In the genomic region with DNA sequence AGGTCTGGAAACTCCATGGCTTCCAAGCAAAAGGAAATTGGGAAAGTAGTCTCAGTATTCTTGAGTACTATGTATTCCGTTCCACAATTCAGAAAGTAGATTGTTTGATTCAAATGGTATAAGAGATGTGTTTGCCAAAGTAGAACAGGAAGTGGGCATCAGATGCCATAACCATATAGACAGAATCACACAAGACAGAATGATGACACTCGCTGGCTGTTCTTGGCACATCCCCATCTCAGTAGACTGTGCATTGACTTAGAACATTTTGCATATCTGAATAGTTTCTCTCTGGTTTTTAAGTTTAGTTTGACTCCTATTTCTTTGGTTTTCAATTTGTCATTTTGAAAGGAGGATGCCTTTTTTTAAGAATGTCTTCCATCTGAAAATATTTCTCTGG, we compare ENCODE assay signal across 10 cellular contexts.
DNase-seq lines count a peak whose midpoint lies in the region; ATAC-seq and TF ChIP-seq lines count a peak whose summit lies in the region.
"Had no signal": no experiment of that assay in that cellular context is flagged by ENCODE, and none has a peak within 500 bp of the region (broad histone marks: within the 10 kb centered on the region; RNA-seq: fewer than 3 reads in every experiment).

No MANE protein-coding gene starts in this region.

- no peaks in the 10 kb centered on the region for H3K9me3 ChIP-seq in H9 (ENCODE audit: control insufficient read depth, low read depth, low read length)
- H3K9me3 ChIP-seq in T-helper 17 cell (ENCODE audit: control insufficient read depth, low read length, poor library complexity, severe bottlenecking): no peaks in the 10 kb centered on the region
- no peaks in the 10 kb centered on the region for H3K9me3 ChIP-seq in smooth muscle cell (replicated peaks; ENCODE audit: low read depth)
- H3K9me3 ChIP-seq: neutrophil had no signal

- no peak overlapping the region for H3K56ac ChIP-seq in H9 (ENCODE audit: insufficient read length, low read depth, low read length)

- no peak overlapping the region for H2BK20ac ChIP-seq in H9 (ENCODE audit: low read depth, low read length, poor library complexity, severe bottlenecking)

- H3K4me3 Mint-ChIP-seq in H9 (no peak overlapping the region), T-helper 17 cell (no peak overlapping the region), chondrocyte (ENCODE audit: unreplicated experiment) (peak overlapping the region; percentile 5), nephron progenitor cell (no peak overlapping the region)

- H3T11ph ChIP-seq in H9 (ENCODE audit: low read length): no peak overlapping the region

- no peak overlapping the region for H2AFZ ChIP-seq in H9 (ENCODE audit: low read length)
- no peak overlapping the region for H2AFZ ChIP-seq in smooth muscle cell (ENCODE audit: low read depth)

- no peak overlapping the region for H3K18ac ChIP-seq in H9 (ENCODE audit: insufficient read length, low read depth, low read length)

- no peak overlapping the region for H3K9ac ChIP-seq in H9 (ENCODE audit: extremely low read depth, insufficient read length, low read length)
- no peak overlapping the region for H3K9ac ChIP-seq in smooth muscle cell (ENCODE audit: low read depth)

- H3K4me1 ChIP-seq in H9 (ENCODE audit: insufficient read depth, low read length): 0 out of 2 replicates have a peak, but pooled peaks cover 5% of the 10 kb centered on the region
- peaks cover 18% of the 10 kb centered on the region for H3K4me1 ChIP-seq in smooth muscle cell (ENCODE audit: low read depth)

- no peak overlapping the region for H3K4ac ChIP-seq in H9 (ENCODE audit: low read depth, low read length)

- ATAC-seq in T-helper 17 cell: peak; percentile 63
- ATAC-seq in GM21717 (IDR thresholded peaks at IDR 0.05; ENCODE audit: unreplicated experiment): no peak

- H3K27ac ChIP-seq in H9 (ENCODE audit: insufficient read length, low read depth, low read length) (no peak overlapping the region), smooth muscle cell (ENCODE audit: low read depth) (peak overlapping the region; percentile 90)
- H3K27ac ChIP-seq: neutrophil had no signal

- H3F3A ChIP-seq in smooth muscle cell (ENCODE audit: low read depth): peaks cover 27% of the 10 kb centered on the region

- no peak for DNase-seq in H9
- no peak for DNase-seq in T-helper 17 cell
- DNase-seq in chondrocyte (ENCODE audit: low spot score): no peak
- DNase-seq in smooth muscle cell (lab: John Stamatoyannopoulos, UW; ENCODE audit: unreplicated experiment): no peak
- DNase-seq in nephron progenitor cell: no peak
- DNase-seq in NCI-H2227 (lab: John Stamatoyannopoulos, UW; ENCODE audit: unreplicated experiment): no peak
- DNase-seq: NCI-H2029 treated with DMSO at 0.1 percent for 48 hours, T-helper 9 cell had no signal

- H4K91ac ChIP-seq in H9 (ENCODE audit: insufficient read length, low read depth, low read length): no peak overlapping the region

- H3K79me2 ChIP-seq in H9 (ENCODE audit: insufficient read depth, low read length) (no peaks in the 10 kb centered on the region), smooth muscle cell (ENCODE audit: low read depth) (no peaks in the 10 kb centered on the region)

- peaks cover 6% of the 10 kb centered on the region for H3K36me3 ChIP-seq in smooth muscle cell (ENCODE audit: low read depth)

- TF ChIP-seq CTCF in H9 (conservative IDR thresholded peaks at IDR 0.05): no peak
- TF ChIP-seq CTCF in chondrocyte (IDR thresholded peaks at IDR 0.05): no peak
- no peak for TF ChIP-seq CTCF in smooth muscle cell (IDR thresholded peaks at IDR 0.05; ENCODE audit: borderline replicate concordance, insufficient read depth, poor library complexity, severe bottlenecking)
- TF ChIP-seq CTCF in nephron progenitor cell (IDR thresholded peaks at IDR 0.05): no peak

- H3K27ac Mint-ChIP-seq in H9 (peak overlapping the region; percentile 20 to 95 (median 65); a peak in 4 of 7 replicates), T-helper 17 cell (peak overlapping the region; percentile 63), chondrocyte (ENCODE audit: unreplicated experiment) (peak overlapping the region; percentile 94), nephron progenitor cell (no peak overlapping the region)

- H3K27me3 Mint-ChIP-seq in H9 (ENCODE audit: low read depth) (no peaks in the 10 kb centered on the region), T-helper 17 cell (no peaks in the 10 kb centered on the region), chondrocyte (ENCODE audit: low read depth) (no peaks in the 10 kb centered on the region), nephron progenitor cell (ENCODE audit: low read depth, poor library complexity) (peaks cover 2% of the 10 kb centered on the region)

- no CpG with 5 or more reads among the region's 2 CpGs for WGBS in H9 (ENCODE audit: extremely low coverage, insufficient read length, low lambda C conversion rate)
- 82% methylated on average over 2 of the region's 2 CpGs for WGBS in smooth muscle cell (ENCODE audit: low lambda C conversion rate)

- no peak overlapping the region for H4K5ac ChIP-seq in H9 (ENCODE audit: insufficient read length, low read depth, low read length)

- no peak overlapping the region for H3K14ac ChIP-seq in H9 (ENCODE audit: insufficient read depth, low read length)

- H3K9me3 Mint-ChIP-seq in H9 (no peaks in the 10 kb centered on the region), chondrocyte (ENCODE audit: low read depth) (no peaks in the 10 kb centered on the region), nephron progenitor cell (no peaks in the 10 kb centered on the region)

- H3K4me1 Mint-ChIP-seq in H9: peaks cover 14% of the 10 kb centered on the region in 2 experiments
- peaks cover 8% of the 10 kb centered on the region for H3K4me1 Mint-ChIP-seq in T-helper 17 cell
- H3K4me1 Mint-ChIP-seq in chondrocyte (ENCODE audit: low read depth): peaks cover 54% of the 10 kb centered on the region
- H3K4me1 Mint-ChIP-seq in nephron progenitor cell: peaks cover 9% of the 10 kb centered on the region

- no peaks in the 10 kb centered on the region for H3K79me1 ChIP-seq in H9 (ENCODE audit: insufficient read depth, low read depth, low read length, poor library complexity, severe bottlenecking)

- no peak overlapping the region for H2BK15ac ChIP-seq in H9 (ENCODE audit: low read depth, low read length)

- no peak overlapping the region for H2AK5ac ChIP-seq in H9 (ENCODE audit: insufficient read length, low read length)

- H2BK120ac ChIP-seq in H9 (ENCODE audit: low read depth, low read length, poor library complexity, severe bottlenecking): no peak overlapping the region

- H3K4me3 ChIP-seq in smooth muscle cell: no peak overlapping the region

- H3K36me3 Mint-ChIP-seq in H9 (ENCODE audit: insufficient read depth in 1 of 3, low read depth in 3 of 3) (peaks cover 6 to 25% (median 18%) of the 10 kb centered on the region in 3 experiments; a peak in 5 of 7 replicates), T-helper 17 cell (ENCODE audit: low read depth) (peaks cover 5% of the 10 kb centered on the region), chondrocyte (ENCODE audit: low read depth) (peaks cover 10% of the 10 kb centered on the region), nephron progenitor cell (ENCODE audit: low read depth) (peaks cover 38% of the 10 kb centered on the region)

- H3K23me2 ChIP-seq in H9 (ENCODE audit: insufficient read length, low read depth, low read length, poor library complexity, severe bottlenecking): peaks cover 3% of the 10 kb centered on the region

- H3K23ac ChIP-seq in H9 (ENCODE audit: insufficient read length, low read depth, low read length): no peak overlapping the region

- H3K27me3 ChIP-seq in H9 (ENCODE audit: insufficient read depth, low read length) (no peaks in the 10 kb centered on the region), smooth muscle cell (ENCODE audit: low read depth) (no peaks in the 10 kb centered on the region)
- H3K27me3 ChIP-seq: neutrophil had no signal

- no peak overlapping the region for H2BK5ac ChIP-seq in H9 (ENCODE audit: insufficient read length, low read length)

- H3K4me2 ChIP-seq in H9 (ENCODE audit: insufficient read depth, insufficient read length, low read length) (no peak overlapping the region), smooth muscle cell (peak overlapping the region; percentile 25)

- no peak overlapping the region for H4K8ac ChIP-seq in H9 (replicated peaks; ENCODE audit: insufficient read length, low read depth, low read length)

- H4K20me1 ChIP-seq in H9 (ENCODE audit: control insufficient read depth, insufficient read depth, insufficient read length) (no peaks in the 10 kb centered on the region), smooth muscle cell (ENCODE audit: low read depth) (no peaks in the 10 kb centered on the region)

- H2BK12ac ChIP-seq in H9 (ENCODE audit: insufficient read length, low read depth, low read length): no peak overlapping the region
